ENCODE assay signal across 1 cellular context in genomic region chr4:17578482-17578891, GRCh38.
TF ChIP-seq lines count a peak whose summit lies in the region.

No MANE protein-coding gene starts in this region.

TF ChIP-seq in GM12878, 131 proteins besides CTCF, POLR2A, EP300 and RAD21 (continued from another document and continues in another):
- TF ChIP-seq SKIL (IDR thresholded peaks at IDR 0.05; ENCODE audit: low read depth, poor library complexity, severe bottlenecking) = no peak
- no peak for TF ChIP-seq ZNF384 (IDR thresholded peaks at IDR 0.05; ENCODE audit: borderline replicate concordance, low read depth, low read length)
- TF ChIP-seq, protein P1, sequence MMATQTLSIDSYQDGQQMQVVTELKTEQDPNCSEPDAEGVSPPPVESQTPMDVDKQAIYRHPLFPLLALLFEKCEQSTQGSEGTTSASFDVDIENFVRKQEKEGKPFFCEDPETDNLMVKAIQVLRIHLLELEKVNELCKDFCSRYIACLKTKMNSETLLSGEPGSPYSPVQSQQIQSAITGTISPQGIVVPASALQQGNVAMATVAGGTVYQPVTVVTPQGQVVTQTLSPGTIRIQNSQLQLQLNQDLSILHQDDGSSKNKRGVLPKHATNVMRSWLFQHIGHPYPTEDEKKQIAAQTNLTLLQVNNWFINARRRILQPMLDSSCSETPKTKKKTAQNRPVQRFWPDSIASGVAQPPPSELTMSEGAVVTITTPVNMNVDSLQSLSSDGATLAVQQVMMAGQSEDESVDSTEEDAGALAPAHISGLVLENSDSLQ (IDR thresholded peaks at IDR 0.05) = no peak
- TF ChIP-seq IKZF2 (IDR thresholded peaks at IDR 0.05) = peak in 1 of 2 experiments; percentile 31; a peak in 2 of 4 replicates
- no peak for TF ChIP-seq TAF1 (IDR thresholded peaks at IDR 0.05; ENCODE audit: borderline replicate concordance, low read depth, low read length)
- peak; percentile 7; the same call in 1 of the 2 replicates for TF ChIP-seq NFIC (IDR thresholded peaks at IDR 0.05; ENCODE audit: low read depth, low read length)
- TF ChIP-seq, protein P2, sequence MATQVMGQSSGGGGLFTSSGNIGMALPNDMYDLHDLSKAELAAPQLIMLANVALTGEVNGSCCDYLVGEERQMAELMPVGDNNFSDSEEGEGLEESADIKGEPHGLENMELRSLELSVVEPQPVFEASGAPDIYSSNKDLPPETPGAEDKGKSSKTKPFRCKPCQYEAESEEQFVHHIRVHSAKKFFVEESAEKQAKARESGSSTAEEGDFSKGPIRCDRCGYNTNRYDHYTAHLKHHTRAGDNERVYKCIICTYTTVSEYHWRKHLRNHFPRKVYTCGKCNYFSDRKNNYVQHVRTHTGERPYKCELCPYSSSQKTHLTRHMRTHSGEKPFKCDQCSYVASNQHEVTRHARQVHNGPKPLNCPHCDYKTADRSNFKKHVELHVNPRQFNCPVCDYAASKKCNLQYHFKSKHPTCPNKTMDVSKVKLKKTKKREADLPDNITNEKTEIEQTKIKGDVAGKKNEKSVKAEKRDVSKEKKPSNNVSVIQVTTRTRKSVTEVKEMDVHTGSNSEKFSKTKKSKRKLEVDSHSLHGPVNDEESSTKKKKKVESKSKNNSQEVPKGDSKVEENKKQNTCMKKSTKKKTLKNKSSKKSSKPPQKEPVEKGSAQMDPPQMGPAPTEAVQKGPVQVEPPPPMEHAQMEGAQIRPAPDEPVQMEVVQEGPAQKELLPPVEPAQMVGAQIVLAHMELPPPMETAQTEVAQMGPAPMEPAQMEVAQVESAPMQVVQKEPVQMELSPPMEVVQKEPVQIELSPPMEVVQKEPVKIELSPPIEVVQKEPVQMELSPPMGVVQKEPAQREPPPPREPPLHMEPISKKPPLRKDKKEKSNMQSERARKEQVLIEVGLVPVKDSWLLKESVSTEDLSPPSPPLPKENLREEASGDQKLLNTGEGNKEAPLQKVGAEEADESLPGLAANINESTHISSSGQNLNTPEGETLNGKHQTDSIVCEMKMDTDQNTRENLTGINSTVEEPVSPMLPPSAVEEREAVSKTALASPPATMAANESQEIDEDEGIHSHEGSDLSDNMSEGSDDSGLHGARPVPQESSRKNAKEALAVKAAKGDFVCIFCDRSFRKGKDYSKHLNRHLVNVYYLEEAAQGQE (IDR thresholded peaks at IDR 0.05; ENCODE audit: low read depth, low read length) = no peak
- no peak for TF ChIP-seq NR2F1 (conservative IDR thresholded peaks at IDR 0.05)
- peak; percentile 24; the same call in 1 of the 2 replicates for TF ChIP-seq MXI1 (IDR thresholded peaks at IDR 0.05; ENCODE audit: low read depth, low read length)
- TF ChIP-seq TCF12 (IDR thresholded peaks at IDR 0.05; ENCODE audit: low read depth, low read length) = no peak
- TF ChIP-seq ZNF687 (IDR thresholded peaks at IDR 0.05) = no peak
- no peak for TF ChIP-seq MLLT1 (IDR thresholded peaks at IDR 0.05)
- TF ChIP-seq, protein P3, sequence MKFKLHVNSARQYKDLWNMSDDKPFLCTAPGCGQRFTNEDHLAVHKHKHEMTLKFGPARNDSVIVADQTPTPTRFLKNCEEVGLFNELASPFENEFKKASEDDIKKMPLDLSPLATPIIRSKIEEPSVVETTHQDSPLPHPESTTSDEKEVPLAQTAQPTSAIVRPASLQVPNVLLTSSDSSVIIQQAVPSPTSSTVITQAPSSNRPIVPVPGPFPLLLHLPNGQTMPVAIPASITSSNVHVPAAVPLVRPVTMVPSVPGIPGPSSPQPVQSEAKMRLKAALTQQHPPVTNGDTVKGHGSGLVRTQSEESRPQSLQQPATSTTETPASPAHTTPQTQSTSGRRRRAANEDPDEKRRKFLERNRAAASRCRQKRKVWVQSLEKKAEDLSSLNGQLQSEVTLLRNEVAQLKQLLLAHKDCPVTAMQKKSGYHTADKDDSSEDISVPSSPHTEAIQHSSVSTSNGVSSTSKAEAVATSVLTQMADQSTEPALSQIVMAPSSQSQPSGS (IDR thresholded peaks at IDR 0.05; ENCODE audit: low read length) = no peak
- TF ChIP-seq NR2C1 (IDR thresholded peaks at IDR 0.05) = no peak
- TF ChIP-seq SMC3 (IDR thresholded peaks at IDR 0.05; ENCODE audit: borderline replicate concordance, low read length) = no peak
- TF ChIP-seq TBL1XR1 (IDR thresholded peaks at IDR 0.05; ENCODE audit: low read depth, low read length) = no peak
- peak; percentile 46; the same call in 1 of the 2 replicates for TF ChIP-seq JUNB (IDR thresholded peaks at IDR 0.05)
- no peak for TF ChIP-seq CREM (IDR thresholded peaks at IDR 0.05; ENCODE audit: low read depth)
- no peak for TF ChIP-seq SIX5 (IDR thresholded peaks at IDR 0.05; ENCODE audit: low read depth, low read length, severe bottlenecking)
- TF ChIP-seq, protein P4, sequence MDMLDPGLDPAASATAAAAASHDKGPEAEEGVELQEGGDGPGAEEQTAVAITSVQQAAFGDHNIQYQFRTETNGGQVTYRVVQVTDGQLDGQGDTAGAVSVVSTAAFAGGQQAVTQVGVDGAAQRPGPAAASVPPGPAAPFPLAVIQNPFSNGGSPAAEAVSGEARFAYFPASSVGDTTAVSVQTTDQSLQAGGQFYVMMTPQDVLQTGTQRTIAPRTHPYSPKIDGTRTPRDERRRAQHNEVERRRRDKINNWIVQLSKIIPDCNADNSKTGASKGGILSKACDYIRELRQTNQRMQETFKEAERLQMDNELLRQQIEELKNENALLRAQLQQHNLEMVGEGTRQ (IDR thresholded peaks at IDR 0.05; ENCODE audit: borderline replicate concordance, low read depth, low read length) = no peak
- TF ChIP-seq RUNX3 (IDR thresholded peaks at IDR 0.05; ENCODE audit: low read length) = peak; percentile 32; the same call in 1 of the 2 replicates
- TF ChIP-seq, protein P5, sequence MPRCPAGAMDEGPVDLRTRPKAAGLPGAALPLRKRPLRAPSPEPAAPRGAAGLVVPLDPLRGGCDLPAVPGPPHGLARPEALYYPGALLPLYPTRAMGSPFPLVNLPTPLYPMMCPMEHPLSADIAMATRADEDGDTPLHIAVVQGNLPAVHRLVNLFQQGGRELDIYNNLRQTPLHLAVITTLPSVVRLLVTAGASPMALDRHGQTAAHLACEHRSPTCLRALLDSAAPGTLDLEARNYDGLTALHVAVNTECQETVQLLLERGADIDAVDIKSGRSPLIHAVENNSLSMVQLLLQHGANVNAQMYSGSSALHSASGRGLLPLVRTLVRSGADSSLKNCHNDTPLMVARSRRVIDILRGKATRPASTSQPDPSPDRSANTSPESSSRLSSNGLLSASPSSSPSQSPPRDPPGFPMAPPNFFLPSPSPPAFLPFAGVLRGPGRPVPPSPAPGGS (IDR thresholded peaks at IDR 0.05; ENCODE audit: borderline replicate concordance, insufficient read depth, low read depth, low read length, poor library complexity, severe bottlenecking) = no peak
- no peak for TF ChIP-seq NFXL1 (IDR thresholded peaks at IDR 0.05; ENCODE audit: borderline replicate concordance)
- no peak for TF ChIP-seq ZBTB4 (CRISPR knock-in tag; IDR thresholded peaks at IDR 0.05)
- TF ChIP-seq IKZF1 (conservative IDR thresholded peaks at IDR 0.05) = 0 out of 2 replicates have a peak, but pooled peaks have one; percentile 25
- TF ChIP-seq, protein P6, sequence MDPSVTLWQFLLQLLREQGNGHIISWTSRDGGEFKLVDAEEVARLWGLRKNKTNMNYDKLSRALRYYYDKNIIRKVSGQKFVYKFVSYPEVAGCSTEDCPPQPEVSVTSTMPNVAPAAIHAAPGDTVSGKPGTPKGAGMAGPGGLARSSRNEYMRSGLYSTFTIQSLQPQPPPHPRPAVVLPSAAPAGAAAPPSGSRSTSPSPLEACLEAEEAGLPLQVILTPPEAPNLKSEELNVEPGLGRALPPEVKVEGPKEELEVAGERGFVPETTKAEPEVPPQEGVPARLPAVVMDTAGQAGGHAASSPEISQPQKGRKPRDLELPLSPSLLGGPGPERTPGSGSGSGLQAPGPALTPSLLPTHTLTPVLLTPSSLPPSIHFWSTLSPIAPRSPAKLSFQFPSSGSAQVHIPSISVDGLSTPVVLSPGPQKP (IDR thresholded peaks at IDR 0.05; ENCODE audit: low read depth, low read length) = no peak
- no peak for TF ChIP-seq SREBF1 (IDR thresholded peaks at IDR 0.05; ENCODE audit: low read length)
- TF ChIP-seq SMARCA5 (IDR thresholded peaks at IDR 0.05) = no peak
- 0 out of 2 replicates have a peak, but pooled peaks have one; percentile 14 for TF ChIP-seq ZNF24 (IDR thresholded peaks at IDR 0.05)
- TF ChIP-seq YY1 (IDR thresholded peaks at IDR 0.05; ENCODE audit: low read depth, low read length) = no peak
- peak; percentile 55; the same call in 1 of the 2 replicates for TF ChIP-seq EED (IDR thresholded peaks at IDR 0.05; ENCODE audit: low read depth)
- no peak for TF ChIP-seq BRCA1 (IDR thresholded peaks at IDR 0.05; ENCODE audit: low read depth, low read length)
- no peak for TF ChIP-seq LARP7 (IDR thresholded peaks at IDR 0.05)
- TF ChIP-seq BHLHE40 (IDR thresholded peaks at IDR 0.05; ENCODE audit: borderline replicate concordance in 1 of 2, low read depth in 2 of 2, low read length in 1 of 2) = 0 out of 4 replicates have a peak, but pooled peaks of 1 of the 2 experiments have one; percentile 6
- no peak for TF ChIP-seq MEF2A (IDR thresholded peaks at IDR 0.05; ENCODE audit: insufficient read depth, low read depth, low read length)
- no peak for TF ChIP-seq TCF3 (IDR thresholded peaks at IDR 0.05; ENCODE audit: borderline replicate concordance, insufficient read depth, low read depth, low read length)
